Comparison of ENCODE assay signal across 33 cellular contexts in genomic region chr19:38488811-38489481, GRCh38. TPM values are rescaled to one million over a fixed set of nuclear protein-coding genes. Genes with fewer than 3 reads are reported as not detected.
"Had no signal": no experiment of that assay in that cellular context is flagged by ENCODE, and none has a peak within 500 bp of the region (broad histone marks: within the 10 kb centered on the region; RNA-seq: fewer than 3 reads in every experiment).

No MANE protein-coding gene starts in this region.

- H3K4me3 ChIP-seq: colonic mucosa, gastroesophageal sphincter, heart right ventricle, left ventricle myocardium inferior, lower lobe of right lung, neural progenitor cell, ovary, psoas muscle, sigmoid colon, skin epidermis, spleen, testis, tibial nerve, upper lobe of left lung, uterus had no signal

- ATAC-seq: esophagus mucosa; gastroesophageal sphincter; heart right ventricle; left colon; lower lobe of right lung; naive thymus-derived CD4-positive, alpha-beta T cell; right cardiac atrium; stimulated activated memory B cell treated with anti-CD40 and anti-IgM and Interleukin-4, amounts not matched to agents 10 μg/mL and 1 μg/mL and 100 μg/mL, for 72 hours; stimulated activated naive CD8-positive, alpha-beta T cell treated with anti-CD3 and anti-CD28 coated beads, Interleukin-15, Interleukin-2, amounts not matched to agents 100 U/mL and 50 U/mL, for 24 hours had no signal

- DNase-seq: colonic mucosa; effector CD8-positive, alpha-beta T cell; endodermal cell; foreskin fibroblast; glutamatergic neuron; heart right ventricle; hippocampal formation; immature natural killer cell; islet precursor cell; kidney glomerular epithelial cell; left colon; left ventricle myocardium inferior; lower lobe of right lung; naive thymus-derived CD4-positive, alpha-beta T cell; nucleus accumbens; ovary; psoas muscle; right cardiac atrium; sigmoid colon; spleen; stimulated activated CD4-positive, alpha-beta T cell treated with anti-CD3 and anti-CD28 coated beads, Interleukin-4, amount 100 ng/mL, for 4 hours; stimulated activated naive CD8-positive, alpha-beta T cell treated with anti-CD3 and anti-CD28 coated beads, Interleukin-15, Interleukin-2, amounts not matched to agents 100 U/mL and 50 U/mL, for 24 hours; substantia nigra; testis; upper lobe of left lung; uterus had no signal

- H2AFZ ChIP-seq: neural progenitor cell had no signal

- H3K9me3 ChIP-seq: colonic mucosa, lower lobe of right lung, ovary, psoas muscle, sigmoid colon, testis, upper lobe of left lung, uterus had no signal

- H3K36me3 ChIP-seq: colonic mucosa, gastroesophageal sphincter, heart right ventricle, left ventricle myocardium inferior, lower lobe of right lung, neural progenitor cell, ovary, sigmoid colon, spleen, tibial nerve, upper lobe of left lung, uterus had no signal

- H3K4me2 ChIP-seq: neural progenitor cell had no signal

- H3K4me1 ChIP-seq: colonic mucosa, gastroesophageal sphincter, heart right ventricle, left ventricle myocardium inferior, lower lobe of right lung, neural progenitor cell, psoas muscle, sigmoid colon, testis, tibial nerve, upper lobe of left lung, uterus had no signal

- H3K27ac ChIP-seq: colonic mucosa, epithelial cell of prostate, gastroesophageal sphincter, heart right ventricle, left ventricle myocardium inferior, lower lobe of right lung, neural progenitor cell, ovary, psoas muscle, sigmoid colon, skin epidermis, spleen, testis, tibial nerve, upper lobe of left lung, uterus had no signal

- H3K9ac ChIP-seq: neural progenitor cell had no signal

- H3K27me3 ChIP-seq: colonic mucosa, neural progenitor cell, ovary, testis, tibial nerve, upper lobe of left lung, uterus had no signal

RNA-seq across cellular contexts. Expression of gene RYR1, which starts 55.5 kb away (rescaled TPM):
- polyA plus RNA-seq: naive thymus-derived CD4-positive, alpha-beta T cell had no signal
